12 cellular contexts compared by ENCODE assay signal in genomic region chr17:33233855-33234228, GRCh38. TPM values are rescaled to one million over a fixed set of nuclear protein-coding genes. Genes with fewer than 3 reads are reported as not detected.
A peak's percentile ranks its signal among the peaks of the same experiment; 100 is the strongest.
DNase-seq lines count a peak whose midpoint lies in the region; ATAC-seq and TF ChIP-seq lines count a peak whose summit lies in the region.
"Had no signal": no experiment of that assay in that cellular context is flagged by ENCODE, and none has a peak within 500 bp of the region (broad histone marks: within the 10 kb centered on the region; RNA-seq: fewer than 3 reads in every experiment).

No MANE protein-coding gene starts in this region.

- TF ChIP-seq CTCF in testis (IDR thresholded peaks at IDR 0.05) = no peak

- intact Hi-C loops in activated CD4-positive, alpha-beta T cell treated with anti-CD3 and anti-CD28 coated beads for 36 hours (cut with DNase I, micrococcal nuclease) = no loop called here
- intact Hi-C loops in testis (cut with DNase I; ENCODE audit: low total_unique reads) = no loop called here

- no peaks in the 10 kb centered on the region for H3K36me3 Mint-ChIP-seq in activated CD4-positive, alpha-beta T cell treated with anti-CD3 and anti-CD28 coated beads for 36 hours (ENCODE audit: low read depth)
- no peaks in the 10 kb centered on the region for H3K36me3 Mint-ChIP-seq in immature natural killer cell

- H3K9me3 ChIP-seq in testis = no peaks in the 10 kb centered on the region
- H3K9me3 ChIP-seq: MG63 had no signal

- peaks cover 2% of the 10 kb centered on the region for H3K4me1 Mint-ChIP-seq in activated CD4-positive, alpha-beta T cell treated with anti-CD3 and anti-CD28 coated beads for 36 hours
- H3K4me1 Mint-ChIP-seq in immature natural killer cell = peaks cover 16 to 20% of the 10 kb centered on the region in 2 donors

- H3K36me3 ChIP-seq in testis (ENCODE audit: low read depth, missing control alignments) = no peaks in the 10 kb centered on the region
- H3K36me3 ChIP-seq: MG63 had no signal

- H3K4me3 ChIP-seq in testis = no peak overlapping the region
- H3K4me3 ChIP-seq: MG63 had no signal

- no peaks in the 10 kb centered on the region for H3K27me3 ChIP-seq in testis

- no peak for TF ChIP-seq POLR2A in testis (IDR thresholded peaks at IDR 0.05)

- H3K9me3 Mint-ChIP-seq in activated CD4-positive, alpha-beta T cell treated with anti-CD3 and anti-CD28 coated beads for 36 hours (ENCODE audit: low read depth) = no peaks in the 10 kb centered on the region
- H3K9me3 Mint-ChIP-seq in immature natural killer cell = no peaks in the 10 kb centered on the region

- H3K27me3 Mint-ChIP-seq in activated CD4-positive, alpha-beta T cell treated with anti-CD3 and anti-CD28 coated beads for 36 hours = peaks cover 4% of the 10 kb centered on the region
- peaks cover 1 to 14% (median 5%) of the 10 kb centered on the region in 3 donors for H3K27me3 Mint-ChIP-seq in immature natural killer cell (ENCODE audit: low read depth in 3 of 3)

- POLR2A ChIA-PET in activated CD4-positive, alpha-beta T cell treated with anti-CD3 and anti-CD28 coated beads for 36 hours (lab: Charles Lee) = no interaction called here

- 36 to 57% methylated on average over 6 of the region's 6 CpGs for whole genome bisulfite sequencing in testis, 2 donors

- ATAC-seq in activated CD4-positive, alpha-beta T cell treated with anti-CD3 and anti-CD28 coated beads for 36 hours = peak; percentile 39
- no peak for ATAC-seq in HG03432 (IDR thresholded peaks at IDR 0.05; ENCODE audit: unreplicated experiment)

- H3K4me1 ChIP-seq in testis = peaks cover 43% of the 10 kb centered on the region

- DNase-seq in activated CD4-positive, alpha-beta T cell treated with anti-CD3 and anti-CD28 coated beads for 36 hours = peak; percentile 12
- DNase-seq in activated CD4-positive, alpha-beta T cell treated with anti-CD3 and anti-CD28 coated beads for 4 hours = no peak
- peak; percentile 64 for DNase-seq in activated effector memory CD4-positive, alpha-beta T cell treated with anti-CD3 and anti-CD28 coated beads, Interleukin-2, amount 50 U/mL, for 16 hours
- peak; percentile 6 to 26 (median 25) for DNase-seq in immature natural killer cell
- peak; percentile 92 for DNase-seq in testis
- no peak for DNase-seq in NCI-H187 (lab: John Stamatoyannopoulos, UW)
- DNase-seq in NCI-H128 (lab: John Stamatoyannopoulos, UW; ENCODE audit: unreplicated experiment) = no peak
- DNase-seq: effector CD8-positive, alpha-beta T cell; MG63; NCI-H510A; RPMI8226 had no signal

- H3K4me3 Mint-ChIP-seq in activated CD4-positive, alpha-beta T cell treated with anti-CD3 and anti-CD28 coated beads for 36 hours = no peak overlapping the region
- peak overlapping the region in 4 of 5 donors; percentile 0 to 43 (median 14) for H3K4me3 Mint-ChIP-seq in immature natural killer cell

- CTCF ChIA-PET in activated CD4-positive, alpha-beta T cell treated with anti-CD3 and anti-CD28 coated beads for 36 hours (lab: Charles Lee) = no interaction called here

- H3K27ac ChIP-seq in testis = peak overlapping the region; percentile 2 to 25

- no peak overlapping the region for H3K27ac Mint-ChIP-seq in activated CD4-positive, alpha-beta T cell treated with anti-CD3 and anti-CD28 coated beads for 36 hours
- H3K27ac Mint-ChIP-seq in immature natural killer cell = peak overlapping the region in 2 of 6 donors; percentile 8 to 30

RNA-seq across cellular contexts. Expression of gene ASIC2, which starts 59.3 kb away (rescaled TPM):
- not detected for total RNA-seq in activated CD4-positive, alpha-beta T cell treated with anti-CD3 and anti-CD28 coated beads for 36 hours
- not detected for polyA plus RNA-seq in immature natural killer cell
- total RNA-seq in testis = 1 to 10 TPM in 1 of 2 donors, under 1 TPM in 1; 0.81 to 1.0 TPM
- 0.73 TPM for polyA plus RNA-seq in testis (ENCODE audit: insufficient read depth, low read depth, low replicate concordance)

Comparison
In these comparisons a context has a peak if more than half of its experiments do, and no peak if none do; other contexts are left out.
1. DNase-seq: peak in activated CD4-positive, alpha-beta T cell treated with anti-CD3 and anti-CD28 coated beads for 36 hours (single experiment), activated effector memory CD4-positive, alpha-beta T cell treated with anti-CD3 and anti-CD28 coated beads, Interleukin-2, amount 50 U/mL, for 16 hours (single experiment), immature natural killer cell (3 of 3) and testis (single experiment); none in activated CD4-positive, alpha-beta T cell treated with anti-CD3 and anti-CD28 coated beads for 4 hours (0 of 2), NCI-H187 (0 of 2) and NCI-H128 (single experiment).